In the genomic region with DNA sequence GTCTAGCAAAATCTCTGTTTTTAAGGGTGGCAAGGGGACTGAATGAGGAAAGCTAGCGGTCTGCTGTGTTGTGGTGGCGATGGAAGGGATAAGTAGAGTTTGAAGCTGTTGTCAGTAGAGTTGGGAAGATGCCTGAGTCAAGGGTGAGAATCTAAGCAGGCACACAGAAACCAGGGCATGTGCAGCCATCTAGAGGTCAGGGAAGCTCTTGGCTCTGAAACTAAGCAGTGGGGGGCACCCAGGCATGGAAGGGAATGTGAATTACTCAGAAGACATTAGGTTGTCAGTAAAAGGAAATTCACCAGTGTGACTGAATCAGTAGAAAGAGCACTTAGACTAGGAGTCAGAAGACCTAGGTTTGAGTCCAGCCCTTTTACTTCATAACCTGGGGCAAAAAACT, we compare ENCODE assay signal across 15 cellular contexts.
"Had no signal": no experiment of that assay in that cellular context is flagged by ENCODE, and none has a peak within 500 bp of the region (broad histone marks: within the 10 kb centered on the region; RNA-seq: fewer than 3 reads in every experiment).

No MANE protein-coding gene starts in this region.

- H3K27ac Mint-ChIP-seq: activated naive CD8-positive, alpha-beta T cell had no signal

- DNase-seq: activated CD4-positive, alpha-beta T cell treated with anti-CD3 and anti-CD28 coated beads for 1 hour; activated CD8-positive, alpha-beta memory T cell treated with anti-CD3 and anti-CD28 coated beads for 24 hours; amygdala; erythroblast; kidney glomerular epithelial cell; left ventricle myocardium superior; ovary; right lobe of liver; small intestine; stimulated activated CD4-positive, alpha-beta T cell treated with anti-CD3 and anti-CD28 coated beads, Interleukin-4, amount 100 ng/mL, for 4 hours; stimulated activated naive CD4-positive, alpha-beta T cell; upper lobe of right lung had no signal

- H3K27ac ChIP-seq: ovary, right lobe of liver, upper lobe of right lung, VCaP had no signal

- FAIRE-seq: frontal cortex, small intestine had no signal

- H3K4me3 Mint-ChIP-seq: activated naive CD8-positive, alpha-beta T cell had no signal

- H3K9me3 ChIP-seq: ovary, right lobe of liver, upper lobe of right lung had no signal

- H3K27me3 ChIP-seq: ovary, right lobe of liver, upper lobe of right lung had no signal

- H3K27me3 Mint-ChIP-seq: activated naive CD8-positive, alpha-beta T cell had no signal

- ATAC-seq: left ventricle myocardium superior, right lobe of liver, upper lobe of right lung had no signal

- H3K36me3 ChIP-seq: ovary, right lobe of liver, upper lobe of right lung had no signal

- H3K4me3 ChIP-seq: ovary, right lobe of liver, upper lobe of right lung had no signal
